In genomic region chr18:36714476-36714875, GRCh38 we compare ENCODE assay signal across 27 cellular contexts.
DNase-seq lines count a peak whose midpoint lies in the region; ATAC-seq and TF ChIP-seq lines count a peak whose summit lies in the region.
"Had no signal": no experiment of that assay in that cellular context is flagged by ENCODE, and none has a peak within 500 bp of the region (broad histone marks: within the 10 kb centered on the region; RNA-seq: fewer than 3 reads in every experiment).

No MANE protein-coding gene starts in this region.

- H3K9me3 ChIP-seq in H9 (ENCODE audit: control insufficient read depth, low read depth, low read length): no peaks in the 10 kb centered on the region
- H3K9me3 ChIP-seq: A549, BLaER1, HAP-1, left lung, SJSA1, suprapubic skin had no signal

- H3K9me3 Mint-ChIP-seq in H9: no peaks in the 10 kb centered on the region
- H3K9me3 Mint-ChIP-seq: activated CD4-positive, alpha-beta T cell treated with anti-CD3 and anti-CD28 coated beads, Interleukin-2, amount 10 ng/mL, durations not matched to agents 24 days and 14 days; neural crest cell had no signal

- H4K20me1 ChIP-seq in H9 (ENCODE audit: control insufficient read depth, insufficient read depth, insufficient read length): no peaks in the 10 kb centered on the region
- H4K20me1 ChIP-seq: BLaER1 had no signal

- no peaks in the 10 kb centered on the region for H3K36me3 ChIP-seq in brain microvascular endothelial cell (replicated peaks)
- H3K36me3 ChIP-seq: BLaER1, HAP-1, left lung, SJSA1, suprapubic skin had no signal

- H3K9ac ChIP-seq in H9 (ENCODE audit: extremely low read depth, insufficient read length, low read length): no peak overlapping the region
- H3K9ac ChIP-seq: BLaER1, parathyroid adenoma had no signal

- no peak overlapping the region for H3K4me3 ChIP-seq in brain microvascular endothelial cell (ENCODE audit: low read depth, low read length)
- H3K4me3 ChIP-seq: A549, BLaER1, dorsolateral prefrontal cortex, HAP-1, left lung, SJSA1, suprapubic skin had no signal

- no CpG with 5 or more reads among the region's 3 CpGs for WGBS in H9 (ENCODE audit: extremely low coverage, insufficient read length, low lambda C conversion rate)

- no peak overlapping the region for H2AFZ ChIP-seq in H9 (ENCODE audit: low read length)
- H2AFZ ChIP-seq: parathyroid adenoma had no signal

- H3K4me1 ChIP-seq in H9 (ENCODE audit: insufficient read depth, low read length) (no peaks in the 10 kb centered on the region; the same call in 1 of the 2 replicates), foreskin keratinocyte (peaks cover 6% of the 10 kb centered on the region)
- H3K4me1 ChIP-seq: BLaER1, HAP-1, left lung, parathyroid adenoma, SJSA1 had no signal

- no peak overlapping the region for H3K23ac ChIP-seq in H9 (ENCODE audit: insufficient read length, low read depth, low read length)

- H2AK5ac ChIP-seq in H9 (ENCODE audit: insufficient read length, low read length): no peak overlapping the region

- no peak overlapping the region for H2BK120ac ChIP-seq in H9 (ENCODE audit: low read depth, low read length, poor library complexity, severe bottlenecking)

- no peak for ATAC-seq in foreskin keratinocyte
- ATAC-seq: A549, left lung had no signal

- peaks cover 3% of the 10 kb centered on the region; the same call in 1 of the 2 replicates for H3K27me3 Mint-ChIP-seq in H9 (ENCODE audit: low read depth)

- H3K36me3 Mint-ChIP-seq in H9 (ENCODE audit: insufficient read depth in 1 of 3, low read depth in 3 of 3): no peaks in the 10 kb centered on the region

- no peaks in the 10 kb centered on the region for H3K79me1 ChIP-seq in H9 (ENCODE audit: insufficient read depth, low read depth, low read length, poor library complexity, severe bottlenecking)

- in situ Hi-C loops in brain microvascular endothelial cell (cut with HindIII; ENCODE audit: low pct_ligation_motif_present, low sequenced_read_pairs): no loop called here

- H3K14ac ChIP-seq in H9 (ENCODE audit: insufficient read depth, low read length): no peak overlapping the region

- no peaks in the 10 kb centered on the region for H3K79me2 ChIP-seq in H9 (ENCODE audit: insufficient read depth, low read length)
- H3K79me2 ChIP-seq: parathyroid adenoma had no signal

- no peak overlapping the region for H3K27ac Mint-ChIP-seq in H9
- H3K27ac Mint-ChIP-seq: activated CD4-positive, alpha-beta T cell treated with anti-CD3 and anti-CD28 coated beads, Interleukin-2, amount 10 ng/mL, durations not matched to agents 24 days and 14 days had no signal

- no peak overlapping the region for H2BK15ac ChIP-seq in H9 (ENCODE audit: low read depth, low read length)

- no peaks in the 10 kb centered on the region for H3K27me3 ChIP-seq in H9 (ENCODE audit: insufficient read depth, low read length)
- H3K27me3 ChIP-seq in brain microvascular endothelial cell (replicated peaks): no peaks in the 10 kb centered on the region
- no peaks in the 10 kb centered on the region for H3K27me3 ChIP-seq in foreskin keratinocyte
- H3K27me3 ChIP-seq: BLaER1, dorsolateral prefrontal cortex, left lung, SJSA1, suprapubic skin had no signal

- no peak overlapping the region for H3K4ac ChIP-seq in H9 (ENCODE audit: low read depth, low read length)

- H2BK20ac ChIP-seq in H9 (ENCODE audit: low read depth, low read length, poor library complexity, severe bottlenecking): no peak overlapping the region

- H2BK12ac ChIP-seq in H9 (ENCODE audit: insufficient read length, low read depth, low read length): no peak overlapping the region

- no peak overlapping the region for H4K91ac ChIP-seq in H9 (ENCODE audit: insufficient read length, low read depth, low read length)

- no peak overlapping the region for H3K4me2 ChIP-seq in H9 (ENCODE audit: insufficient read depth, insufficient read length, low read length)
- H3K4me2 ChIP-seq: A549, BLaER1 had no signal

- no peak overlapping the region for H3K56ac ChIP-seq in H9 (ENCODE audit: insufficient read length, low read depth, low read length)

- no peaks in the 10 kb centered on the region for H3K23me2 ChIP-seq in H9 (ENCODE audit: insufficient read length, low read depth, low read length, poor library complexity, severe bottlenecking)

- peaks cover 5% of the 10 kb centered on the region in 2 experiments for H3K4me1 Mint-ChIP-seq in H9
- H3K4me1 Mint-ChIP-seq: activated CD4-positive, alpha-beta T cell treated with anti-CD3 and anti-CD28 coated beads, Interleukin-2, amount 10 ng/mL, durations not matched to agents 24 days and 14 days had no signal

- peak; percentile 6 for TF ChIP-seq CTCF in AG09319 (IDR thresholded peaks at IDR 0.05; ENCODE audit: low read depth, low read length)
- TF ChIP-seq CTCF in H9 (conservative IDR thresholded peaks at IDR 0.05): peak; percentile 51
- peak; percentile 39 for TF ChIP-seq CTCF in brain microvascular endothelial cell (IDR thresholded peaks at IDR 0.05; ENCODE audit: low read depth, low read length, missing control alignments)
- peak; percentile 32 for TF ChIP-seq CTCF in foreskin keratinocyte (conservative IDR thresholded peaks at IDR 0.05)

- no peak overlapping the region for H3K4me3 Mint-ChIP-seq in H9
- H3K4me3 Mint-ChIP-seq: activated CD4-positive, alpha-beta T cell treated with anti-CD3 and anti-CD28 coated beads, Interleukin-2, amount 10 ng/mL, durations not matched to agents 24 days and 14 days; neural crest cell had no signal

- DNase-seq in AG09319 (ENCODE audit: extremely low read depth, low read depth) (no peak), H9 (no peak), brain microvascular endothelial cell (no peak), foreskin keratinocyte (no peak), retina (no peak), caudate nucleus (lab: John Stamatoyannopoulos, UW) (no peak), glomerular visceral epithelial cell (ENCODE audit: extremely low spot score) (no peak), NCI-H2081 treated with DMSO at 0.1 percent for 48 hours (lab: John Stamatoyannopoulos, UW) (no peak)
- DNase-seq: activated CD4-positive, alpha-beta T cell treated with anti-CD3 and anti-CD28 coated beads, Interleukin-2, amount 10 ng/mL, durations not matched to agents 24 days and 14 days; activated gamma-delta T cell treated with Interleukin-2 at 50 U/mL for 16 hours; cerebellar nuclear complex; dorsolateral prefrontal cortex; EL; left lung; mesenchymal stem cell; NCI-H1694; NCI-H446 treated with DMSO at 0.1 percent for 48 hours; NCI-H774; small intestine; stimulated activated naive CD4-positive, alpha-beta T cell treated with Interleukin-2 at 50 U/mL for 16 hours had no signal

- H3T11ph ChIP-seq in H9 (ENCODE audit: low read length): no peak overlapping the region

- H3K27ac ChIP-seq in H9 (ENCODE audit: insufficient read length, low read depth, low read length) (no peak overlapping the region), brain microvascular endothelial cell (no peak overlapping the region), foreskin keratinocyte (no peak overlapping the region), caudate nucleus (ENCODE audit: low read depth, low read length) (no peak overlapping the region)
- H3K27ac ChIP-seq: A549, BLaER1, dorsolateral prefrontal cortex, left lung, parathyroid adenoma, SJSA1, suprapubic skin had no signal

- H2BK5ac ChIP-seq in H9 (ENCODE audit: insufficient read length, low read length): no peak overlapping the region

- no peak overlapping the region for H4K8ac ChIP-seq in H9 (replicated peaks; ENCODE audit: insufficient read length, low read depth, low read length)

- no peak overlapping the region for H4K5ac ChIP-seq in H9 (ENCODE audit: insufficient read length, low read depth, low read length)

- H3K18ac ChIP-seq in H9 (ENCODE audit: insufficient read length, low read depth, low read length): no peak overlapping the region
